ENCODE assay signal across 11 cellular contexts in the genomic region with DNA sequence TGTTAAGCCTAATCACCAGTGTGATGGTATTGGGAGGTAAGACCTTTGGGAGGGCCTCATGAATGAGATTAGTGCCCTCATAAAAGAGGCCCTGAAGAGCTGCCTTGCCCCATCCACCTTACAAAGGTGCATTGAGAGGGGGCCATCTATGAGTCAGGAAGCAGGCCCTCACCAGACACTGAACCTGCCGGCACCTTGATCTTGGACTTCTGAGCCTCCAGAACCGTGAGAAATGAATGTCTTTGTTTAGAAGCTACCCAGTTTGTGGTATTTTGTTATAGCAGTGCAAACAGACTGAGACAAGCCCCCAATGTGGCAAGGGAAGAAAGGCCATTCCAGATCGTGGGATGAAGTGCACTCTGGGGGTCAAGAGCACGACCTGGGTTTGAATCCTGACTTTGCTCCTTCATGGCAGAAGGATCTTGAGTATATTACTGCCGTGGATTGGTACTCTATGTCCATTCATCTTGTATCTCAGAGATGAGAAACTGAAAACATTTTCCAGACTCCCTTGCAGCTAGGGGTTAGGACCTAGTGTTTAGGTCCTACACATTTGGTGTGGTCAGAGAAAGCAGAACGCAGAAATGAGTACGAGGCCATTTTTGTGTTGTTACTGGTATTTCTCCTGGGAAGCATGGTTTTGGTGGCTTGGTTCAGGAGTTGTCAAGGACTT.
"Had no signal": no experiment of that assay in that cellular context is flagged by ENCODE, and none has a peak within 500 bp of the region (broad histone marks: within the 10 kb centered on the region; RNA-seq: fewer than 3 reads in every experiment).

No MANE protein-coding gene starts in this region.

- H3K4me3 ChIP-seq: GM23248, GM23338, HAP-1 had no signal

- FAIRE-seq: H1, H54 had no signal

- H3K27ac ChIP-seq: GM23248 had no signal

- ATAC-seq: GM23338, HCT116 had no signal

- H3K36me3 ChIP-seq: HAP-1 had no signal

- H3K4me2 ChIP-seq: GM23338 had no signal

- H2AFZ ChIP-seq: GM23248 had no signal

- DNase-seq: GM23248, GOT3, H7, H9, HCEC 1CT, HFFc6 had no signal

- H3K9ac ChIP-seq: GM23248 had no signal
